Comparison of ENCODE assay signal across 1 cellular context in the genomic region with DNA sequence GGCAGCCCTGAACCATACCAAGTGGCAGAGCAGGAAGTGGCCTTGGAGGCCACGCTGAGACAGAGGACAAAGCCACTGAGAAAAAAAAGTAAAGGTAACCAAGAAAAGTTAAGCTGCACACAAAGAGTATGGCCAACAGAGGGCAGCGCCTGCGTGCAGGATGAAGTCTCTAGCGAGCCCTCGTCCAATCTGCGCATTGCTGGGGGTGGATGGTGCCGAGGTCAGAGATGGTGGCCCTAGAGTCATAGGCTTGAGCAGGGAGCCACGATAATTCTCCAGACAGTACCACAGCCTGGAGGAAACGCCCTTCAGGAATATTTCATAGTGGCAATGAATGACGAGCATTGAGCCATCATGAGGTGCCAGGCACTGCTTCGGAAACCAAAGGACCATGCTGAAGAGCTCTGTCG.
TF ChIP-seq lines count a peak whose summit lies in the region.

No MANE protein-coding gene starts in this region.

TF ChIP-seq in HepG2, 621 proteins besides CTCF, POLR2A, EP300 and RAD21:
- TF ChIP-seq SIN3A (IDR thresholded peaks at IDR 0.05; ENCODE audit: borderline replicate concordance, low read depth, low read length) (no peak), SMC3 (IDR thresholded peaks at IDR 0.05; ENCODE audit: low read length) (peak; percentile 52), XRCC5 (optimal IDR thresholded peaks at IDR 0.05; ENCODE audit: low read length) (peak; percentile 42), STAG1 (CRISPR knock-in tag; IDR thresholded peaks at IDR 0.05) (peak; percentile 70), PITX1 (CRISPR knock-in tag; IDR thresholded peaks at IDR 0.05) (0 out of 2 replicates have a peak, but pooled peaks have one; percentile 22), SMYD3 (CRISPR knock-in tag; IDR thresholded peaks at IDR 0.05) (no peak), GABPA (IDR thresholded peaks at IDR 0.05; ENCODE audit: low read depth, low read length) (no peak), GABPA (CRISPR knock-in tag; IDR thresholded peaks at IDR 0.05; ENCODE audit: low read depth) (0 out of 2 replicates have a peak, but pooled peaks have one; percentile 9), YEATS2 (CRISPR knock-in tag; IDR thresholded peaks at IDR 0.05; ENCODE audit: borderline replicate concordance) (no peak), HOXA3 (CRISPR knock-in tag; IDR thresholded peaks at IDR 0.05) (0 out of 2 replicates have a peak, but pooled peaks have one; percentile 26), NONO (IDR thresholded peaks at IDR 0.05) (no peak), NONO (CRISPR knock-in tag; conservative IDR thresholded peaks at IDR 0.05) (0 out of 2 replicates have a peak, but pooled peaks have one; percentile 21)
- TF ChIP-seq, protein P1, sequence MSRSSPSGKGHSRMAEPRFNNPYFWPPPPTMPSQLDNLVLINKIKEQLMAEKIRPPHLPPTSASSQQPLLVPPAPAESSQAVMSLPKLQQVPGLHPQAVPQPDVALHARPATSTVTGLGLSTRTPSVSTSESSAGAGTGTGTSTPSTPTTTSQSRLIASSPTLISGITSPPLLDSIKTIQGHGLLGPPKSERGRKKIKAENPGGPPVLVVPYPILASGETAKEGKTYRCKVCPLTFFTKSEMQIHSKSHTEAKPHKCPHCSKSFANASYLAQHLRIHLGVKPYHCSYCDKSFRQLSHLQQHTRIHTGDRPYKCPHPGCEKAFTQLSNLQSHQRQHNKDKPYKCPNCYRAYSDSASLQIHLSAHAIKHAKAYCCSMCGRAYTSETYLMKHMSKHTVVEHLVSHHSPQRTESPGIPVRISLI (CRISPR knock-in tag; IDR thresholded peaks at IDR 0.05; ENCODE audit: borderline replicate concordance): peak; percentile 31; the same call in 1 of the 2 replicates
- TF ChIP-seq, protein P2, sequence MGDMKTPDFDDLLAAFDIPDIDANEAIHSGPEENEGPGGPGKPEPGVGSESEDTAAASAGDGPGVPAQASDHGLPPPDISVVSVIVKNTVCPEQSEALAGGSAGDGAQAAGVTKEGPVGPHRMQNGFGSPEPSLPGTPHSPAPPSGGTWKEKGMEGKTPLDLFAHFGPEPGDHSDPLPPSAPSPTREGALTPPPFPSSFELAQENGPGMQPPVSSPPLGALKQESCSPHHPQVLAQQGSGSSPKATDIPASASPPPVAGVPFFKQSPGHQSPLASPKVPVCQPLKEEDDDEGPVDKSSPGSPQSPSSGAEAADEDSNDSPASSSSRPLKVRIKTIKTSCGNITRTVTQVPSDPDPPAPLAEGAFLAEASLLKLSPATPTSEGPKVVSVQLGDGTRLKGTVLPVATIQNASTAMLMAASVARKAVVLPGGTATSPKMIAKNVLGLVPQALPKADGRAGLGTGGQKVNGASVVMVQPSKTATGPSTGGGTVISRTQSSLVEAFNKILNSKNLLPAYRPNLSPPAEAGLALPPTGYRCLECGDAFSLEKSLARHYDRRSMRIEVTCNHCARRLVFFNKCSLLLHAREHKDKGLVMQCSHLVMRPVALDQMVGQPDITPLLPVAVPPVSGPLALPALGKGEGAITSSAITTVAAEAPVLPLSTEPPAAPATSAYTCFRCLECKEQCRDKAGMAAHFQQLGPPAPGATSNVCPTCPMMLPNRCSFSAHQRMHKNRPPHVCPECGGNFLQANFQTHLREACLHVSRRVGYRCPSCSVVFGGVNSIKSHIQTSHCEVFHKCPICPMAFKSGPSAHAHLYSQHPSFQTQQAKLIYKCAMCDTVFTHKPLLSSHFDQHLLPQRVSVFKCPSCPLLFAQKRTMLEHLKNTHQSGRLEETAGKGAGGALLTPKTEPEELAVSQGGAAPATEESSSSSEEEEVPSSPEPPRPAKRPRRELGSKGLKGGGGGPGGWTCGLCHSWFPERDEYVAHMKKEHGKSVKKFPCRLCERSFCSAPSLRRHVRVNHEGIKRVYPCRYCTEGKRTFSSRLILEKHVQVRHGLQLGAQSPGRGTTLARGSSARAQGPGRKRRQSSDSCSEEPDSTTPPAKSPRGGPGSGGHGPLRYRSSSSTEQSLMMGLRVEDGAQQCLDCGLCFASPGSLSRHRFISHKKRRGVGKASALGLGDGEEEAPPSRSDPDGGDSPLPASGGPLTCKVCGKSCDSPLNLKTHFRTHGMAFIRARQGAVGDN (CRISPR knock-in tag; IDR thresholded peaks at IDR 0.05): 0 out of 2 replicates have a peak, but pooled peaks have one; percentile 23
